19 cellular contexts compared by ENCODE assay signal in genomic region chr3:94089126-94089525, GRCh38.
DNase-seq lines count a peak whose midpoint lies in the region; ATAC-seq and TF ChIP-seq lines count a peak whose summit lies in the region.
"Had no signal": no experiment of that assay in that cellular context is flagged by ENCODE, and none has a peak within 500 bp of the region (broad histone marks: within the 10 kb centered on the region; RNA-seq: fewer than 3 reads in every experiment).

No MANE protein-coding gene starts in this region.

- TF ChIP-seq CTCF in foreskin fibroblast (IDR thresholded peaks at IDR 0.05; ENCODE audit: low read depth, low read length): no peak

- H3K36me3 Mint-ChIP-seq in stimulated activated naive CD8-positive, alpha-beta T cell treated with anti-CD3 and anti-CD28 coated beads, Interleukin-15, Interleukin-2, amounts not matched to agents 100 ng/mL and 50 ng/mL, for 24 hours (ENCODE audit: low read depth): peaks cover 67% of the 10 kb centered on the region
- H3K36me3 Mint-ChIP-seq in stimulated activated naive B cell treated with anti-CD40 and anti-IgM and Interleukin-4, amounts not matched to agents 10 μg/mL and 1 μg/mL and 100 μg/mL, for 72 hours: peaks cover 40 to 51% of the 10 kb centered on the region in 2 donors

- H3K4me3 ChIP-seq in foreskin fibroblast (ENCODE audit: low read depth in 1 of 2, low read length in 2 of 2): no peak overlapping the region
- H3K4me3 ChIP-seq: BLaER1 treated with 17β-estradiol and CSF1 and Interleukin-3, amounts not matched to agents 10 nM and 100 nM; GM12878; GM23338; HAP-1 had no signal

- H3K27ac Mint-ChIP-seq in stimulated activated naive CD8-positive, alpha-beta T cell treated with anti-CD3 and anti-CD28 coated beads, Interleukin-15, Interleukin-2, amounts not matched to agents 100 ng/mL and 50 ng/mL, for 24 hours: peak overlapping the region; percentile 26
- H3K27ac Mint-ChIP-seq in stimulated activated naive CD8-positive, alpha-beta T cell treated with anti-CD3 and anti-CD28 coated beads, Interleukin-15, amount 100 ng/mL, for 72 hours: no peak overlapping the region
- peak overlapping the region; percentile 67 for H3K27ac Mint-ChIP-seq in stimulated activated naive B cell treated with anti-CD40 and anti-IgM and Interleukin-4, amounts not matched to agents 10 μg/mL and 1 μg/mL and 100 μg/mL, for 72 hours
- H3K27ac Mint-ChIP-seq: CD4-positive, alpha-beta T cell; GM23338; HFFc6 had no signal

- ATAC-seq in stimulated activated naive CD8-positive, alpha-beta T cell treated with anti-CD3 and anti-CD28 coated beads, Interleukin-15, amount 100 ng/mL, for 72 hours: no peak
- no peak for ATAC-seq in stimulated activated naive B cell treated with anti-CD40 and anti-IgM and Interleukin-4, amounts not matched to agents 10 μg/mL and 1 μg/mL and 100 μg/mL, for 72 hours (replicated peaks)
- ATAC-seq: GM12878, GM23338 had no signal

- DNase-seq in NCI-H146 (lab: John Stamatoyannopoulos, UW) (peak; percentile 34), NCI-H146 treated with DMSO at 0.1 percent for 48 hours (lab: John Stamatoyannopoulos, UW; ENCODE audit: unreplicated experiment) (no peak), foreskin fibroblast (no peak)
- no peak for DNase-seq in stimulated activated naive CD8-positive, alpha-beta T cell treated with anti-CD3 and anti-CD28 coated beads, Interleukin-15, amount 100 ng/mL, for 72 hours
- no peak for DNase-seq in stimulated activated naive B cell treated with anti-CD40 and anti-IgM and Interleukin-4, amounts not matched to agents 10 μg/mL and 1 μg/mL and 100 μg/mL, for 72 hours
- DNase-seq: BE2C; CD4-positive, alpha-beta T cell; CD8-positive, alpha-beta memory T cell; DMS 273 treated with DMSO at 0.1 percent for 48 hours; DMS79; EL; GDM1; HFFc6 had no signal

- no peak overlapping the region for H3K4me3 Mint-ChIP-seq in stimulated activated naive CD8-positive, alpha-beta T cell treated with anti-CD3 and anti-CD28 coated beads, Interleukin-15, Interleukin-2, amounts not matched to agents 100 ng/mL and 50 ng/mL, for 24 hours
- no peak overlapping the region for H3K4me3 Mint-ChIP-seq in stimulated activated naive CD8-positive, alpha-beta T cell treated with anti-CD3 and anti-CD28 coated beads, Interleukin-15, amount 100 ng/mL, for 72 hours
- no peak overlapping the region for H3K4me3 Mint-ChIP-seq in stimulated activated naive B cell treated with anti-CD40 and anti-IgM and Interleukin-4, amounts not matched to agents 10 μg/mL and 1 μg/mL and 100 μg/mL, for 72 hours
- H3K4me3 Mint-ChIP-seq: CD14-positive monocyte; CD4-positive, alpha-beta T cell; CD8-positive, alpha-beta memory T cell; GM23338; HFFc6 had no signal

- no peaks in the 10 kb centered on the region for H3K27me3 Mint-ChIP-seq in stimulated activated naive CD8-positive, alpha-beta T cell treated with anti-CD3 and anti-CD28 coated beads, Interleukin-15, Interleukin-2, amounts not matched to agents 100 ng/mL and 50 ng/mL, for 24 hours
- H3K27me3 Mint-ChIP-seq in stimulated activated naive CD8-positive, alpha-beta T cell treated with anti-CD3 and anti-CD28 coated beads, Interleukin-15, amount 100 ng/mL, for 72 hours: no peaks in the 10 kb centered on the region
- H3K27me3 Mint-ChIP-seq in stimulated activated naive B cell treated with anti-CD40 and anti-IgM and Interleukin-4, amounts not matched to agents 10 μg/mL and 1 μg/mL and 100 μg/mL, for 72 hours: no peaks in the 10 kb centered on the region
- H3K27me3 Mint-ChIP-seq: CD4-positive, alpha-beta T cell; CD8-positive, alpha-beta memory T cell had no signal

- H3K9me3 Mint-ChIP-seq in stimulated activated naive CD8-positive, alpha-beta T cell treated with anti-CD3 and anti-CD28 coated beads, Interleukin-15, Interleukin-2, amounts not matched to agents 100 ng/mL and 50 ng/mL, for 24 hours: no peaks in the 10 kb centered on the region
- no peaks in the 10 kb centered on the region for H3K9me3 Mint-ChIP-seq in stimulated activated naive CD8-positive, alpha-beta T cell treated with anti-CD3 and anti-CD28 coated beads, Interleukin-15, amount 100 ng/mL, for 72 hours
- no peaks in the 10 kb centered on the region for H3K9me3 Mint-ChIP-seq in stimulated activated naive B cell treated with anti-CD40 and anti-IgM and Interleukin-4, amounts not matched to agents 10 μg/mL and 1 μg/mL and 100 μg/mL, for 72 hours
- H3K9me3 Mint-ChIP-seq: CD4-positive, alpha-beta T cell; CD8-positive, alpha-beta memory T cell; GM23338; HFFc6 had no signal

- H3K4me1 Mint-ChIP-seq in stimulated activated naive CD8-positive, alpha-beta T cell treated with anti-CD3 and anti-CD28 coated beads, Interleukin-15, Interleukin-2, amounts not matched to agents 100 ng/mL and 50 ng/mL, for 24 hours (ENCODE audit: low read depth): no peaks in the 10 kb centered on the region
- no peaks in the 10 kb centered on the region for H3K4me1 Mint-ChIP-seq in stimulated activated naive CD8-positive, alpha-beta T cell treated with anti-CD3 and anti-CD28 coated beads, Interleukin-15, amount 100 ng/mL, for 72 hours
- peaks cover 0 to 1% of the 10 kb centered on the region in 2 donors for H3K4me1 Mint-ChIP-seq in stimulated activated naive B cell treated with anti-CD40 and anti-IgM and Interleukin-4, amounts not matched to agents 10 μg/mL and 1 μg/mL and 100 μg/mL, for 72 hours
- H3K4me1 Mint-ChIP-seq: GM23338 had no signal

Comparison
In these comparisons a context has a peak if more than half of its experiments do, and no peak if none do; other contexts are left out.
1. H3K27ac Mint-ChIP-seq: peak in stimulated activated naive CD8-positive, alpha-beta T cell treated with anti-CD3 and anti-CD28 coated beads, Interleukin-15, Interleukin-2, amounts not matched to agents 100 ng/mL and 50 ng/mL, for 24 hours (single experiment) and stimulated activated naive B cell treated with anti-CD40 and anti-IgM and Interleukin-4, amounts not matched to agents 10 μg/mL and 1 μg/mL and 100 μg/mL, for 72 hours (single experiment); none in stimulated activated naive CD8-positive, alpha-beta T cell treated with anti-CD3 and anti-CD28 coated beads, Interleukin-15, amount 100 ng/mL, for 72 hours (0 of 2).